20 cellular contexts compared by ENCODE assay signal in genomic region chr3:195693428-195694216, GRCh38. TPM values are rescaled to one million over a fixed set of nuclear protein-coding genes. Genes with fewer than 3 reads are reported as not detected.
"Had no signal": no experiment of that assay in that cellular context is flagged by ENCODE, and none has a peak within 500 bp of the region (broad histone marks: within the 10 kb centered on the region; RNA-seq: fewer than 3 reads in every experiment).

No MANE protein-coding gene starts in this region.

- H3K4me3 ChIP-seq: ascending aorta, esophagus squamous epithelium, lower lobe of right lung, mucosa of descending colon, psoas muscle, right lobe of liver, SJSA1, testis had no signal

- H3K4me3 Mint-ChIP-seq: activated naive CD8-positive, alpha-beta T cell treated with anti-CD3 and anti-CD28 coated beads, Interleukin-2, amount 10 ng/mL, durations not matched to agents 7 days and 5 days; naive thymus-derived CD8-positive, alpha-beta T cell had no signal

- H3K9me3 Mint-ChIP-seq: activated naive CD8-positive, alpha-beta T cell treated with anti-CD3 and anti-CD28 coated beads, Interleukin-2, amount 10 ng/mL, durations not matched to agents 7 days and 5 days; naive thymus-derived CD8-positive, alpha-beta T cell had no signal

- H3K4me1 ChIP-seq: ascending aorta, lower lobe of right lung had no signal

- DNase-seq: activated CD4-positive, alpha-beta T cell treated with anti-CD3 and anti-CD28 coated beads for 48 hours; activated naive CD8-positive, alpha-beta T cell treated with anti-CD3 and anti-CD28 coated beads, Interleukin-2, amount 10 ng/mL, durations not matched to agents 7 days and 5 days; activated T-cell treated with anti-CD3 and anti-CD28 coated beads, Interleukin-2, amount 50 U/mL, for 48 hours; esophagus squamous epithelium; foreskin fibroblast; left cardiac atrium; lower lobe of right lung; mucosa of descending colon; naive thymus-derived CD8-positive, alpha-beta T cell; nucleus accumbens; psoas muscle; right lobe of liver; stimulated activated CD4-positive, alpha-beta T cell treated with anti-CD3 and anti-CD28 coated beads, Interleukin-2, amount 100 ng/mL, for 24 hours; stimulated activated naive CD8-positive, alpha-beta T cell treated with anti-CD3 and anti-CD28 coated beads, Interleukin-15, Interleukin-2, amounts not matched to agents 100 U/mL and 50 U/mL, for 24 hours; SW 1271; T1000 had no signal

- H3K9me3 ChIP-seq: ascending aorta, esophagus squamous epithelium, lower lobe of right lung, mucosa of descending colon, psoas muscle, right lobe of liver, SJSA1, testis had no signal

- H3K27me3 Mint-ChIP-seq: activated naive CD8-positive, alpha-beta T cell treated with anti-CD3 and anti-CD28 coated beads, Interleukin-2, amount 10 ng/mL, durations not matched to agents 7 days and 5 days; naive thymus-derived CD8-positive, alpha-beta T cell had no signal

- H3K27ac ChIP-seq: ascending aorta, esophagus squamous epithelium, lower lobe of right lung, psoas muscle, right lobe of liver, SJSA1, testis, VCaP had no signal

- H3K27me3 ChIP-seq: ascending aorta, esophagus squamous epithelium, right lobe of liver, SJSA1, testis had no signal

- ATAC-seq: left cardiac atrium; lower lobe of right lung; mucosa of descending colon; naive thymus-derived CD8-positive, alpha-beta T cell; right lobe of liver; stimulated activated naive CD8-positive, alpha-beta T cell treated with anti-CD3 and anti-CD28 coated beads, Interleukin-15, Interleukin-2, amounts not matched to agents 100 U/mL and 50 U/mL, for 24 hours had no signal

- H3K27ac Mint-ChIP-seq: activated naive CD8-positive, alpha-beta T cell treated with anti-CD3 and anti-CD28 coated beads, Interleukin-2, amount 10 ng/mL, durations not matched to agents 7 days and 5 days had no signal

RNA-seq across cellular contexts. Expression of gene MUC20, which starts 27.2 kb away (rescaled TPM):
- total RNA-seq: SJSA1 had no signal
